ENCODE assay signal across 7 cellular contexts in the genomic region with DNA sequence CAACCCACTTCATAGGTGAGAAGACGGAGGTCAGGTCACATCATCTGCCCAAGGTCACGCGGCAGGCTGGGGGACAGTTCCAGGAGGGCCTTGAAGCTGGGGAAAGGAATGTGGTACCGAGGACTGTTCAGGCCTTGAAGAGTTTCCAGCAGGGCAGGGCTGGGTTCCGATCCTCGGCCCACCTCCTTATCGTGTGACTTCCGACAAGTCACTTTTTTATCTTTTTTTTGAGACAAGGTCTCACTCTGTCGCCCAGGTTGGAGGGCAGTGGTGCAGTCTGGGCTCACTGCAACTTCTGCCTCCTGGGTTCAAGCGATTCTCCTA. TPM values are rescaled to one million over a fixed set of nuclear protein-coding genes. Genes with fewer than 3 reads are reported as not detected.
DNase-seq lines count a peak whose midpoint lies in the region; ATAC-seq and TF ChIP-seq lines count a peak whose summit lies in the region.

No MANE protein-coding gene starts in this region.

- peak overlapping the region; percentile 89 for H3K9ac ChIP-seq in HUES48 (ENCODE audit: low read depth, low read length)

- peak overlapping the region; percentile 82 for H3K27ac Mint-ChIP-seq in activated T-helper 1 cell treated with anti-CD3 and anti-CD28 coated beads, Interleukin-12 subunit alpha, Interleukin-12 subunit beta, Interleukin-2, Interleukin-4 antibody, amounts not matched to agents 30 ng/mL and 10 ng/mL and 1 ng/mL, durations not matched to agents 14 hours and 24 hours and 36 hours
- peak overlapping the region; percentile 96 for H3K27ac Mint-ChIP-seq in stimulated activated effector memory CD8-positive, alpha-beta T cell treated with anti-CD3 and anti-CD28 coated beads, Interleukin-12 subunit alpha, Interleukin-12 subunit beta, amount 100 ng/mL, for 72 hours

- H3K4me3 Mint-ChIP-seq in activated T-helper 1 cell treated with anti-CD3 and anti-CD28 coated beads, Interleukin-12 subunit alpha, Interleukin-12 subunit beta, Interleukin-2, Interleukin-4 antibody, amounts not matched to agents 30 ng/mL and 10 ng/mL and 1 ng/mL, durations not matched to agents 14 hours and 24 hours and 36 hours, result peak overlapping the region; percentile 92
- H3K4me3 Mint-ChIP-seq in stimulated activated effector memory CD8-positive, alpha-beta T cell treated with anti-CD3 and anti-CD28 coated beads, Interleukin-12 subunit alpha, Interleukin-12 subunit beta, amount 100 ng/mL, for 72 hours, result peak overlapping the region; percentile 90

- H3K4me2 ChIP-seq in hepatocyte, result peak overlapping the region; percentile 95

- H2AFZ ChIP-seq in hepatocyte, result peak overlapping the region; percentile 87

- ATAC-seq in stimulated activated effector memory CD8-positive, alpha-beta T cell treated with anti-CD3 and anti-CD28 coated beads, Interleukin-12 subunit alpha, Interleukin-12 subunit beta, amount 100 ng/mL, for 72 hours, result no peak
- ATAC-seq in HG02623 (IDR thresholded peaks at IDR 0.05; ENCODE audit: unreplicated experiment), result no peak
- no peak for ATAC-seq in omental fat pad (ENCODE audit: low FRiP score)

- no peak for DNase-seq in activated T-helper 1 cell treated with anti-CD3 and anti-CD28 coated beads, Interleukin-12 subunit alpha, Interleukin-12 subunit beta, Interleukin-2, Interleukin-4 antibody, amounts not matched to agents 30 ng/mL and 10 ng/mL and 1 ng/mL, durations not matched to agents 14 hours and 24 hours and 36 hours (ENCODE audit: low spot score)
- no peak for DNase-seq in hepatocyte (ENCODE audit: low spot score)
- DNase-seq in stimulated activated effector memory CD8-positive, alpha-beta T cell treated with anti-CD3 and anti-CD28 coated beads, Interleukin-12 subunit alpha, Interleukin-12 subunit beta, amount 100 ng/mL, for 72 hours (ENCODE audit: low spot score in 2 of 2), result no peak
- no peak for DNase-seq in omental fat pad (ENCODE audit: low spot score)
- no peak for DNase-seq in medulla oblongata (ENCODE audit: extremely low spot score)

- H3K4me1 ChIP-seq in HUES48 (ENCODE audit: control insufficient read depth, insufficient read depth, low read length) (no peaks in the 10 kb centered on the region; the same call in 1 of the 2 replicates), hepatocyte (ENCODE audit: insufficient read depth) (peaks cover 13% of the 10 kb centered on the region)

- H3K27ac ChIP-seq in HUES48 (ENCODE audit: low read depth, low read length) (peak overlapping the region; percentile 86), hepatocyte (peak overlapping the region; percentile 65)

- H3K9me3 ChIP-seq in HUES48 (ENCODE audit: control insufficient read depth, insufficient read depth, low read length) (no peaks in the 10 kb centered on the region), hepatocyte (ENCODE audit: low read depth) (no peaks in the 10 kb centered on the region)

- H3K9me3 Mint-ChIP-seq in activated T-helper 1 cell treated with anti-CD3 and anti-CD28 coated beads, Interleukin-12 subunit alpha, Interleukin-12 subunit beta, Interleukin-2, Interleukin-4 antibody, amounts not matched to agents 30 ng/mL and 10 ng/mL and 1 ng/mL, durations not matched to agents 14 hours and 24 hours and 36 hours, result no peaks in the 10 kb centered on the region
- H3K9me3 Mint-ChIP-seq in stimulated activated effector memory CD8-positive, alpha-beta T cell treated with anti-CD3 and anti-CD28 coated beads, Interleukin-12 subunit alpha, Interleukin-12 subunit beta, amount 100 ng/mL, for 72 hours, result no peaks in the 10 kb centered on the region

- no peaks in the 10 kb centered on the region for H3K9me2 ChIP-seq in hepatocyte (replicated peaks; ENCODE audit: insufficient read depth)

- no peaks in the 10 kb centered on the region for H3K27me3 ChIP-seq in HUES48 (ENCODE audit: control insufficient read depth, insufficient read depth, low read length)
- H3K27me3 ChIP-seq in hepatocyte, result no peaks in the 10 kb centered on the region

- H3K4me1 Mint-ChIP-seq in activated T-helper 1 cell treated with anti-CD3 and anti-CD28 coated beads, Interleukin-12 subunit alpha, Interleukin-12 subunit beta, Interleukin-2, Interleukin-4 antibody, amounts not matched to agents 30 ng/mL and 10 ng/mL and 1 ng/mL, durations not matched to agents 14 hours and 24 hours and 36 hours (ENCODE audit: low read depth), result peaks cover 20% of the 10 kb centered on the region
- peaks cover 39% of the 10 kb centered on the region for H3K4me1 Mint-ChIP-seq in stimulated activated effector memory CD8-positive, alpha-beta T cell treated with anti-CD3 and anti-CD28 coated beads, Interleukin-12 subunit alpha, Interleukin-12 subunit beta, amount 100 ng/mL, for 72 hours

- TF ChIP-seq CTCF in hepatocyte (IDR thresholded peaks at IDR 0.05; ENCODE audit: poor library complexity) (no peak), omental fat pad (IDR thresholded peaks at IDR 0.05) (no peak)

- H3K27me3 Mint-ChIP-seq in activated T-helper 1 cell treated with anti-CD3 and anti-CD28 coated beads, Interleukin-12 subunit alpha, Interleukin-12 subunit beta, Interleukin-2, Interleukin-4 antibody, amounts not matched to agents 30 ng/mL and 10 ng/mL and 1 ng/mL, durations not matched to agents 14 hours and 24 hours and 36 hours (ENCODE audit: insufficient read depth), result no peaks in the 10 kb centered on the region

- H3K36me3 Mint-ChIP-seq in activated T-helper 1 cell treated with anti-CD3 and anti-CD28 coated beads, Interleukin-12 subunit alpha, Interleukin-12 subunit beta, Interleukin-2, Interleukin-4 antibody, amounts not matched to agents 30 ng/mL and 10 ng/mL and 1 ng/mL, durations not matched to agents 14 hours and 24 hours and 36 hours (ENCODE audit: low read depth), result no peaks in the 10 kb centered on the region
- H3K36me3 Mint-ChIP-seq in stimulated activated effector memory CD8-positive, alpha-beta T cell treated with anti-CD3 and anti-CD28 coated beads, Interleukin-12 subunit alpha, Interleukin-12 subunit beta, amount 100 ng/mL, for 72 hours, result peaks cover 25% of the 10 kb centered on the region

- H3K4me3 ChIP-seq in HUES48 (ENCODE audit: low read depth, low read length), result peak overlapping the region; percentile 99
- peak overlapping the region; percentile 48 for H3K4me3 ChIP-seq in hepatocyte

- H3K79me2 ChIP-seq in hepatocyte, result peaks cover 19% of the 10 kb centered on the region

- intact Hi-C loops in activated T-helper 1 cell treated with anti-CD3 and anti-CD28 coated beads, Interleukin-12 subunit alpha, Interleukin-12 subunit beta, Interleukin-2, Interleukin-4 antibody, amounts not matched to agents 30 ng/mL and 10 ng/mL and 1 ng/mL, durations not matched to agents 14 hours and 24 hours and 36 hours (cut with micrococcal nuclease), result no loop called here

- no peaks in the 10 kb centered on the region for H4K20me1 ChIP-seq in hepatocyte (ENCODE audit: insufficient read depth, poor library complexity, severe bottlenecking)

- WGBS in hepatocyte (ENCODE audit: low lambda C conversion rate, missing lambda C conversion rate), result 21% methylated on average over 10 of the region's 10 CpGs

- H3K36me3 ChIP-seq in HUES48 (ENCODE audit: control insufficient read depth, insufficient read depth, low read length) (peaks cover 31% of the 10 kb centered on the region), hepatocyte (replicated peaks; ENCODE audit: insufficient read depth, low read depth) (no peaks in the 10 kb centered on the region)

RNA-seq across cellular contexts. Expression of a gene that starts 0.6 kb away (rescaled TPM):
- total RNA-seq in activated T-helper 1 cell treated with anti-CD3 and anti-CD28 coated beads, Interleukin-12 subunit alpha, Interleukin-12 subunit beta, Interleukin-2, Interleukin-4 antibody, amounts not matched to agents 30 ng/mL and 10 ng/mL and 1 ng/mL, durations not matched to agents 14 hours and 24 hours and 36 hours, result 137 and 144 TPM in 2 replicates
- total RNA-seq in hepatocyte, result 100 and 111 TPM in 2 replicates
- 286 and 287 TPM in 2 replicates for polyA plus RNA-seq in hepatocyte
- total RNA-seq in omental fat pad, result 100 to 1,000 TPM in 3 of 4 donors, 10 to 100 TPM in 1; 91.1 to 155 (median 128) TPM

RNA-seq across cellular contexts. Expression of a gene that starts 7.7 kb away (rescaled TPM):
- total RNA-seq in activated T-helper 1 cell treated with anti-CD3 and anti-CD28 coated beads, Interleukin-12 subunit alpha, Interleukin-12 subunit beta, Interleukin-2, Interleukin-4 antibody, amounts not matched to agents 30 ng/mL and 10 ng/mL and 1 ng/mL, durations not matched to agents 14 hours and 24 hours and 36 hours, result 142 and 152 TPM in 2 replicates
- total RNA-seq in hepatocyte (61.0 and 77.4 TPM in 2 replicates), omental fat pad (100 to 1,000 TPM in 3 of 4 donors, 10 to 100 TPM in 1; 84.4 to 251 (median 142) TPM)
- 125 and 199 TPM in 2 replicates for polyA plus RNA-seq in hepatocyte

RNA-seq across cellular contexts. Expression of a gene that starts 21.0 kb away (rescaled TPM):
- not detected in 2 replicates for total RNA-seq in activated T-helper 1 cell treated with anti-CD3 and anti-CD28 coated beads, Interleukin-12 subunit alpha, Interleukin-12 subunit beta, Interleukin-2, Interleukin-4 antibody, amounts not matched to agents 30 ng/mL and 10 ng/mL and 1 ng/mL, durations not matched to agents 14 hours and 24 hours and 36 hours
- 11.7 and 15.4 TPM in 2 replicates for total RNA-seq in hepatocyte
- polyA plus RNA-seq in hepatocyte, result 15.7 and 16.9 TPM in 2 replicates
- 10 to 100 TPM; 20.5 to 90.8 (median 30.9) TPM for total RNA-seq in omental fat pad

RNA-seq across cellular contexts. Expression of a gene that starts 27.2 kb away (rescaled TPM):
- total RNA-seq in activated T-helper 1 cell treated with anti-CD3 and anti-CD28 coated beads, Interleukin-12 subunit alpha, Interleukin-12 subunit beta, Interleukin-2, Interleukin-4 antibody, amounts not matched to agents 30 ng/mL and 10 ng/mL and 1 ng/mL, durations not matched to agents 14 hours and 24 hours and 36 hours, result 13.9 and 14.8 TPM in 2 replicates
- 22.6 and 23.5 TPM in 2 replicates for total RNA-seq in hepatocyte
- polyA plus RNA-seq in hepatocyte, result 38.0 and 42.9 TPM in 2 replicates
- total RNA-seq in omental fat pad, result 10 to 100 TPM; 33.5 to 63.8 (median 51.4) TPM

Comparison
In these comparisons a context has a peak if more than half of its experiments do, and no peak if none do; other contexts are left out.
1. RNA of a gene that starts 21.0 kb away (total RNA-seq): 20.5 to 90.8 TPM in omental fat pad and 11.7 to 15.4 TPM in hepatocyte; not detected in activated T-helper 1 cell treated with anti-CD3 and anti-CD28 coated beads, Interleukin-12 subunit alpha, Interleukin-12 subunit beta, Interleukin-2, Interleukin-4 antibody, amounts not matched to agents 30 ng/mL and 10 ng/mL and 1 ng/mL, durations not matched to agents 14 hours and 24 hours and 36 hours; every median in the first group is over 10 times any median in the second.